Comparison of ENCODE assay signal across 8 cellular contexts in the genomic region with DNA sequence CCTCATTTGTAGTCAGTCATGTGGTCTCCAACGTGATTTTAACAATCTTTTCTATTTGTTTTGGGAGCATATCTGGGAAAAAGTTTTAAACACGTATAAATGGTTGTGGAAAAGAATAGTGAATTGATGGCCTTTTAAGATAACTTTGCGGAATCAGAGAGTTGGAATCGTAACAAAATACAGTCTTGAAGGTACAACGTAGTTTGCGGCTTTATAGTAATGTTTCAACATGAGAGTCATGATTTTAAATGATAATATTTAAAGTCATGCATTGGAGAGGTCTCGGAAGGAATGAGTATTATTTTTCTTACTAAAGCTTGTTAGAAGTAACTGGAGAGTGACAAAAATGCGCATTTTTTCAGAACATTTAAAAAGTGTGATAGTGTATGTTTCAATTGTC. TPM values are rescaled to one million over a fixed set of nuclear protein-coding genes. Genes with fewer than 3 reads are reported as not detected.
DNase-seq lines count a peak whose midpoint lies in the region; ATAC-seq, FAIRE-seq and TF ChIP-seq lines count a peak whose summit lies in the region.

No MANE protein-coding gene starts in this region.

- intact Hi-C loops in Caco-2 (cut with micrococcal nuclease; ENCODE audit: unreplicated experiment) (loop anchor here (5.0 kb wide), 1 partner anchor 39 kb away; no protein-coding TSS in a partner anchor), PC-9 (cut with micrococcal nuclease; ENCODE audit: unreplicated experiment) (no loop called here), endothelial cell of umbilical vein (cut with micrococcal nuclease) (loop anchor here (5.0 kb wide), 2 partner anchors 136 to 201 kb away; no protein-coding TSS in a partner anchor)

- no peak for ATAC-seq in HG02938 (IDR thresholded peaks at IDR 0.05; ENCODE audit: unreplicated experiment)

- no peak for TF ChIP-seq POLR2A in endothelial cell of umbilical vein (IDR thresholded peaks at IDR 0.05; ENCODE audit: low read depth, low read length)

- H3F3A ChIP-seq in PC-9 (ENCODE audit: insufficient read depth, low read depth), result peaks cover 15% of the 10 kb centered on the region

- POLR2A ChIA-PET in Caco-2 (lab: Charles Lee) (no interaction called here), PC-9 (lab: Charles Lee; ENCODE audit: unreplicated experiment) (no interaction called here), endothelial cell of umbilical vein (lab: Charles Lee) (no interaction called here)

- CTCF ChIA-PET in Caco-2 (lab: Charles Lee), result no interaction called here
- CTCF ChIA-PET in PC-9 (lab: Charles Lee), result no interaction called here
- CTCF ChIA-PET in endothelial cell of umbilical vein (lab: Charles Lee), result interaction anchor here (1.1 to 1.3 kb wide), 2 partner anchors 10 to 66 kb away, joined by 4 read pairs; no protein-coding TSS in a partner anchor

- H4K20me1 ChIP-seq in PC-9 (ENCODE audit: insufficient read depth), result peaks cover 47% of the 10 kb centered on the region
- H4K20me1 ChIP-seq in endothelial cell of umbilical vein (replicated peaks; ENCODE audit: control insufficient read depth, extremely low read depth, insufficient read depth, low read length), result peaks cover 8% of the 10 kb centered on the region

- no peaks in the 10 kb centered on the region for H3K9me2 ChIP-seq in PC-9 (ENCODE audit: insufficient read depth)

- H3K79me2 ChIP-seq in PC-9 (ENCODE audit: low read depth), result peaks cover 61% of the 10 kb centered on the region
- H3K79me2 ChIP-seq in endothelial cell of umbilical vein (ENCODE audit: control insufficient read depth, insufficient read depth, low read length), result peaks cover 61% of the 10 kb centered on the region

- BruUV-seq in Caco-2 (replicated peaks; lab: Mats Ljungman, UMichigan), result no TSS peak
- BruUV-seq in PC-9 (replicated peaks; lab: Mats Ljungman, UMichigan), result no TSS peak
- BruUV-seq in endothelial cell of umbilical vein (replicated peaks; lab: Mats Ljungman, UMichigan), result no TSS peak

- H3K36me3 ChIP-seq in Caco-2 (ENCODE audit: control insufficient read depth, insufficient read depth, low read length), result no peaks in the 10 kb centered on the region
- 0 out of 2 replicates have a peak, but pooled peaks cover 11% of the 10 kb centered on the region for H3K36me3 ChIP-seq in PC-9 (ENCODE audit: low read depth)
- H3K36me3 ChIP-seq in endothelial cell of umbilical vein (ENCODE audit: control insufficient read depth in 2 of 2, extremely low read depth in 1 of 2, insufficient read depth in 2 of 2, low read length in 2 of 2), result no peaks in the 10 kb centered on the region

- H3K9me3 ChIP-seq in Caco-2 (no peaks in the 10 kb centered on the region), PC-9 (ENCODE audit: insufficient read depth, low read depth) (no peaks in the 10 kb centered on the region), endothelial cell of umbilical vein (replicated peaks; ENCODE audit: control insufficient read depth, insufficient read depth, low read length) (no peaks in the 10 kb centered on the region)

- no peaks in the 10 kb centered on the region for H3K27me3 Mint-ChIP-seq in Caco-2 (ENCODE audit: insufficient read depth, unreplicated experiment)
- H3K27me3 Mint-ChIP-seq in osteocyte (ENCODE audit: unreplicated experiment), result no peaks in the 10 kb centered on the region

- TF ChIP-seq CTCF in Caco-2 (IDR thresholded peaks at IDR 0.05; ENCODE audit: insufficient read depth in 1 of 2, low read depth in 1 of 2, low read length in 1 of 2, severe bottlenecking in 1 of 2, unreplicated experiment in 1 of 2) (no peak), PC-9 (conservative IDR thresholded peaks at IDR 0.05) (no peak), endothelial cell of umbilical vein (IDR thresholded peaks at IDR 0.05; ENCODE audit: extremely low read depth in 1 of 2, insufficient read depth in 1 of 2, low read depth in 1 of 2, low read length in 2 of 2) (no peak), osteocyte (IDR thresholded peaks at IDR 0.05) (no peak)

- DNase-seq in Caco-2 (no peak), PC-9 (no peak), endothelial cell of umbilical vein (ENCODE audit: low read depth, low spot score) (no peak), osteocyte (ENCODE audit: extremely low spot score, unreplicated experiment) (no peak), NCI-H146 (lab: John Stamatoyannopoulos, UW) (no peak)
- DNase-seq in stimulated activated CD4-positive, alpha-beta T cell treated with anti-CD3 and anti-CD28 coated beads, Interleukin-4, amount 100 ng/mL, for 4 hours, result no peak
- no peak for DNase-seq in activated CD8-positive, alpha-beta memory T cell treated with anti-CD3 and anti-CD28 coated beads, Interleukin-2, amount 50 U/mL, for 4 hours

- H2AFZ ChIP-seq in PC-9, result peak overlapping the region; percentile 93
- no peak overlapping the region for H2AFZ ChIP-seq in endothelial cell of umbilical vein (ENCODE audit: low read depth, low read length)

- H3K9me3 Mint-ChIP-seq in Caco-2 (ENCODE audit: unreplicated experiment), result no peaks in the 10 kb centered on the region
- no peaks in the 10 kb centered on the region for H3K9me3 Mint-ChIP-seq in osteocyte (ENCODE audit: unreplicated experiment)

- H3K4me1 ChIP-seq in Caco-2 (peaks cover 15% of the 10 kb centered on the region), PC-9 (replicated peaks; ENCODE audit: insufficient read depth) (peaks cover 16% of the 10 kb centered on the region; the same call in 1 of the 2 replicates), endothelial cell of umbilical vein (ENCODE audit: control insufficient read depth, extremely low read depth, insufficient read depth, low read length) (peaks cover 13% of the 10 kb centered on the region)

- H3K4me3 ChIP-seq in Caco-2 (ENCODE audit: low read depth, low read length), result peak overlapping the region; percentile 100
- peak overlapping the region; percentile 100 for H3K4me3 ChIP-seq in PC-9
- H3K4me3 ChIP-seq in endothelial cell of umbilical vein (replicated peaks in 1 of 3; ENCODE audit: insufficient read depth in 1 of 3, low read depth in 1 of 3, low read length in 3 of 3), result peak overlapping the region; percentile 90 to 97 (median 97)

- H3K9ac ChIP-seq in endothelial cell of umbilical vein (replicated peaks; ENCODE audit: extremely low read depth, insufficient read depth, low read length), result peak overlapping the region; percentile 92

- H3K4me3 Mint-ChIP-seq in Caco-2 (ENCODE audit: unreplicated experiment) (peak overlapping the region; percentile 98), osteocyte (ENCODE audit: unreplicated experiment) (peak overlapping the region; percentile 99)

- H3K4me1 Mint-ChIP-seq in Caco-2 (ENCODE audit: low read depth, unreplicated experiment) (peaks cover 18% of the 10 kb centered on the region), osteocyte (ENCODE audit: unreplicated experiment) (peaks cover 30% of the 10 kb centered on the region)

- H3K27ac Mint-ChIP-seq in Caco-2 (ENCODE audit: unreplicated experiment), result peak overlapping the region; percentile 97
- H3K27ac Mint-ChIP-seq in osteocyte (ENCODE audit: unreplicated experiment), result peak overlapping the region; percentile 96

- H3K27me3 ChIP-seq in Caco-2 (replicated peaks; ENCODE audit: control insufficient read depth, insufficient read depth, low read length) (no peaks in the 10 kb centered on the region), PC-9 (ENCODE audit: insufficient read depth, low read depth) (no peaks in the 10 kb centered on the region), endothelial cell of umbilical vein (ENCODE audit: control insufficient read depth in 2 of 2, insufficient read depth in 2 of 2, low read length in 2 of 2) (peaks cover 0 to 6% of the 10 kb centered on the region in 2 experiments)

- peak; percentile 8 for FAIRE-seq in endothelial cell of umbilical vein (lab: Jason Lieb, UNC)

- dilution Hi-C loops in endothelial cell of umbilical vein (cut with MboI; ENCODE audit: extremely low pct_ligation_motif_present, low sequenced_read_pairs), result no loop called here

- no peaks in the 10 kb centered on the region for H3K9me1 ChIP-seq in endothelial cell of umbilical vein (replicated peaks; ENCODE audit: control insufficient read depth, extremely low read depth, insufficient read depth, low read length)

- H3K4me2 ChIP-seq in PC-9 (peak overlapping the region; percentile 90), endothelial cell of umbilical vein (ENCODE audit: insufficient read depth, low read length) (peak overlapping the region; percentile 98)

- H3K27ac ChIP-seq in PC-9, result no peak overlapping the region
- H3K27ac ChIP-seq in endothelial cell of umbilical vein (ENCODE audit: insufficient read depth, low read depth, low read length), result peak overlapping the region; percentile 74

- H3K36me3 Mint-ChIP-seq in Caco-2 (ENCODE audit: insufficient read depth, unreplicated experiment) (peaks cover 48% of the 10 kb centered on the region), osteocyte (ENCODE audit: unreplicated experiment) (peaks cover 2% of the 10 kb centered on the region)

TF ChIP-seq in endothelial cell of umbilical vein, 7 proteins besides CTCF, POLR2A, EP300 and RAD21:
- no peak for TF ChIP-seq GATA2 (IDR thresholded peaks at IDR 0.05; ENCODE audit: insufficient read depth, insufficient read length, low read depth, low read length)
- TF ChIP-seq EZH2 (IDR thresholded peaks at IDR 0.05; ENCODE audit: borderline replicate concordance, low read depth, low read length, severe bottlenecking), result no peak
- TF ChIP-seq FOS (IDR thresholded peaks at IDR 0.05; ENCODE audit: borderline replicate concordance, insufficient read depth, low read length), result no peak
- no peak for TF ChIP-seq MYC (IDR thresholded peaks at IDR 0.05; ENCODE audit: low read depth, low read length)
- no peak for TF ChIP-seq JUN (IDR thresholded peaks at IDR 0.05; ENCODE audit: borderline replicate concordance, insufficient read depth, insufficient read length, low read depth)
- no peak for TF ChIP-seq POLR2AphosphoS5 (IDR thresholded peaks at IDR 0.05; ENCODE audit: insufficient read depth, low read depth, low read length)
- TF ChIP-seq, protein P1, sequence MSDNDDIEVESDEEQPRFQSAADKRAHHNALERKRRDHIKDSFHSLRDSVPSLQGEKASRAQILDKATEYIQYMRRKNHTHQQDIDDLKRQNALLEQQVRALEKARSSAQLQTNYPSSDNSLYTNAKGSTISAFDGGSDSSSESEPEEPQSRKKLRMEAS (IDR thresholded peaks at IDR 0.05; ENCODE audit: insufficient read depth, insufficient read length), result no peak

RNA-seq across cellular contexts. Expression of a gene that starts 1.6 kb away (rescaled TPM):
- total RNA-seq in Caco-2 (2022), result 68.0 and 76.5 TPM in 2 replicates
- total RNA-seq in PC-9 (2021), result 37.2 and 50.3 TPM in 2 replicates
- 42.2 and 45.1 TPM in 2 replicates for total RNA-seq in endothelial cell of umbilical vein
- polyA plus RNA-seq in endothelial cell of umbilical vein, result 5.5 and 8.8 TPM in 2 replicates
- polyA plus RNA-seq in endothelial cell of umbilical vein (2011; cell fraction: cytosol; rRNA removed), result 12.9 and 14.3 TPM in 2 replicates
- polyA plus RNA-seq in endothelial cell of umbilical vein (2011; cell fraction: nucleus; rRNA removed), result 15.2 and 18.0 TPM in 2 replicates
- 25.2 and 27.9 TPM in 2 replicates for polyA plus RNA-seq in endothelial cell of umbilical vein (2012)
- polyA minus RNA-seq in endothelial cell of umbilical vein, result 14.6 and 19.6 TPM in 2 replicates
- polyA minus RNA-seq in endothelial cell of umbilical vein (2011; cell fraction: cytosol; rRNA and poly(A)+ RNA removed), result 17.5 TPM
- polyA minus RNA-seq in endothelial cell of umbilical vein (2011; cell fraction: nucleus; rRNA and poly(A)+ RNA removed), result 18.3 and 25.1 TPM in 2 replicates
- 33.5 and 35.8 TPM in 2 replicates for total RNA-seq in osteocyte
